ENCODE assay signal across 26 cellular contexts in the genomic region with DNA sequence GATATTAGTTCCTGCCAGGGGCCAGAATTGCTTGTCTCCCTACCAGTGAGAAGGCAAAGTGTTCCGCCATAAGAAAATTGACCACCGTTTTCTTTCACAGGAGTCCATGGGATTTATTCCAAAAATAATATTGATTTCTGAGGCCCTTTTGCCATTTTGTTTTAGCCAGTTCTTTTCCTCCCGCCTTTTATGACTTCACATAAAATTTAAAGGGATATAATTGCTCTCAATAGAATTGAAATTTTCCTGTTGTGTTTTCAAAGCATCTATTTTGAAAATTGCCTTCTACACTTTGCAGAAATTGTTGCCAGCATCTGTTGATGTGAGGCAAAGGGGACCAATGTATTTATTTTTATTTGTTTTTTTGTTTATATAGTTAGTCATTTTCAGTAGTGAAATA. TPM values are rescaled to one million over a fixed set of nuclear protein-coding genes. Genes with fewer than 3 reads are reported as not detected.
"Had no signal": no experiment of that assay in that cellular context is flagged by ENCODE, and none has a peak within 500 bp of the region (broad histone marks: within the 10 kb centered on the region; RNA-seq: fewer than 3 reads in every experiment).

No MANE protein-coding gene starts in this region.

- H3K4me2 ChIP-seq: neural progenitor cell had no signal

- DNase-seq: natural killer cell; occipital lobe; ovary; posterior cingulate gyrus; psoas muscle; right cardiac atrium; right lobe of liver; sigmoid colon; small intestine; stimulated activated CD4-positive, alpha-beta T cell treated with anti-CD3 and anti-CD28 coated beads, Interleukin-15, amount 100 ng/mL, for 24 hours; stimulated activated CD4-positive, alpha-beta T cell treated with anti-CD3 and anti-CD28 coated beads, Interleukin-2, amount 100 ng/mL, for 24 hours; stimulated activated CD4-positive, alpha-beta T cell treated with anti-CD3 and anti-CD28 coated beads, Interleukin-2, amount 100 ng/mL, for 48 hours; stimulated activated CD4-positive, alpha-beta T cell treated with anti-CD3 and anti-CD28 coated beads, Interleukin-4, amount 100 ng/mL, for 24 hours; stimulated activated naive B cell treated with anti-CD40 and anti-IgM and Interleukin-4, amounts not matched to agents 10 μg/mL and 1 μg/mL and 100 μg/mL, for 72 hours; stimulated activated naive CD4-positive, alpha-beta T cell treated with Interleukin-2 at 50 U/mL for 16 hours; stomach; thyroid gland; trophoblast cell; upper lobe of left lung had no signal

- H3K27ac ChIP-seq: neural progenitor cell, ovary, parathyroid adenoma, psoas muscle, right lobe of liver, sigmoid colon, stomach, thoracic aorta, thyroid gland, tibial nerve, upper lobe of left lung, vagina had no signal

- H3K4me3 ChIP-seq: neural progenitor cell, ovary, psoas muscle, right lobe of liver, sigmoid colon, stomach, thoracic aorta, thyroid gland, tibial nerve, upper lobe of left lung, vagina had no signal

- H3K4me1 ChIP-seq: neural progenitor cell, parathyroid adenoma, right lobe of liver, upper lobe of left lung had no signal

- H3K36me3 ChIP-seq: neural progenitor cell, ovary, right lobe of liver, sigmoid colon, stomach, thoracic aorta, thyroid gland, tibial nerve, upper lobe of left lung, vagina had no signal

- FAIRE-seq: urothelium cell line had no signal

- ATAC-seq: natural killer cell; psoas muscle; right cardiac atrium; right lobe of liver; stimulated activated effector memory CD8-positive, alpha-beta T cell treated with anti-CD3 and anti-CD28 coated beads, Interleukin-12 subunit alpha, Interleukin-12 subunit beta, amount 100 ng/mL, for 72 hours; stimulated activated naive B cell treated with anti-CD40 and anti-IgM and Interleukin-4, amounts not matched to agents 10 μg/mL and 1 μg/mL and 100 μg/mL, for 72 hours had no signal

- H3K27me3 ChIP-seq: neural progenitor cell, ovary, right lobe of liver, sigmoid colon, stomach, thyroid gland, tibial nerve, upper lobe of left lung, vagina had no signal

- H3K9me3 ChIP-seq: ovary, psoas muscle, right lobe of liver, sigmoid colon, stomach, thoracic aorta, thyroid gland, tibial nerve, upper lobe of left lung, vagina had no signal

RNA-seq across cellular contexts. Expression of gene PLCE1, which starts 53.6 kb away (rescaled TPM):
- total RNA-seq: natural killer cell had no signal
